In genomic region chr11:72239296-72239848, GRCh38 we compare ENCODE assay signal across 1 cellular context.
TF ChIP-seq lines count a peak whose summit lies in the region.

No MANE protein-coding gene starts in this region.

TF ChIP-seq in HepG2, 621 proteins besides CTCF, POLR2A, EP300 and RAD21:
- TF ChIP-seq IKZF1 (IDR thresholded peaks at IDR 0.05) (no peak), ARID5B (CRISPR knock-in tag; IDR thresholded peaks at IDR 0.05) (no peak), IKZF5 (CRISPR knock-in tag; IDR thresholded peaks at IDR 0.05) (no peak), MLLT10 (CRISPR knock-in tag; IDR thresholded peaks at IDR 0.05) (no peak), ZNF776 (CRISPR knock-in tag; IDR thresholded peaks at IDR 0.05) (0 out of 2 replicates have a peak, but pooled peaks have one; percentile 13), KDM2A (CRISPR knock-in tag; IDR thresholded peaks at IDR 0.05; ENCODE audit: borderline replicate concordance, low read depth) (peak; percentile 88), THYN1 (CRISPR knock-in tag; IDR thresholded peaks at IDR 0.05; ENCODE audit: borderline replicate concordance, low read depth) (no peak), WIZ (CRISPR knock-in tag; IDR thresholded peaks at IDR 0.05) (no peak), MXD3 (CRISPR knock-in tag; IDR thresholded peaks at IDR 0.05) (0 out of 2 replicates have a peak, but pooled peaks have one; percentile 7), AGO1 (IDR thresholded peaks at IDR 0.05; ENCODE audit: low read depth, low read length, poor library complexity, severe bottlenecking) (peak; percentile 59), PLRG1 (conservative IDR thresholded peaks at IDR 0.05) (no peak), ZBTB2 (CRISPR knock-in tag; IDR thresholded peaks at IDR 0.05; ENCODE audit: low read depth) (no peak), POLR2G (IDR thresholded peaks at IDR 0.05; ENCODE audit: low read depth, low read length) (peak; percentile 69), ZIK1 (CRISPR knock-in tag; IDR thresholded peaks at IDR 0.05; ENCODE audit: borderline replicate concordance, low read depth) (no peak), AGO2 (optimal IDR thresholded peaks at IDR 0.05; ENCODE audit: low read depth, low read length) (peak; percentile 86), TCF7 (IDR thresholded peaks at IDR 0.05; ENCODE audit: low read depth) (no peak), RBM22 (optimal IDR thresholded peaks at IDR 0.05; ENCODE audit: low read length) (peak; percentile 79)
